ENCODE assay signal across 8 cellular contexts in the genomic region with DNA sequence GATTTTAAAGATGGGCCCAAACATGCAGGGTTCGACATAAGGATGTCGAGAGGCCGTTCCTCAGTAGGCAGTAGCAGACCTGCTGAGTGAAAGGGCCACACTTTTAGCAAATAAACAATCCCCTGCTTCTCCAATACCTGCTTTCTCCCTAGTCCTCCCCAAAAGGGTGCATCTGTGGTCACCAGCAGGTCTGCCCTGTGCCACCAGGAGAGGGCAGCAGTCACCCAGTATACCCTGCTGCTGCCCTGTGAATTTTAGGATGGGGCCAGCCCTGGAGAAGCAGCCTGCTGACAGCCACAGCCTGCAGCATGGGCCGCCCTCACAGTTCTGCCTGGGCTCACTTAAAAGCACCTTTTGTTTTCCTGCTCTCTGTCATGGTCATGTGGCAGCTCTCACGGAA. TPM values are rescaled to one million over a fixed set of nuclear protein-coding genes. Genes with fewer than 3 reads are reported as not detected.
DNase-seq lines count a peak whose midpoint lies in the region; ATAC-seq and TF ChIP-seq lines count a peak whose summit lies in the region.
"Not testable (repeated sequence)": the region's sequence is repeated elsewhere in the genome, so short reads cannot be mapped to it uniquely, and the experiment has no call there.
"Had no signal": no experiment of that assay in that cellular context is flagged by ENCODE, and none has a peak within 500 bp of the region (broad histone marks: within the 10 kb centered on the region; RNA-seq: fewer than 3 reads in every experiment).

No MANE protein-coding gene starts in this region.

- H4K20me1 ChIP-seq in hepatocyte (ENCODE audit: insufficient read depth, poor library complexity, severe bottlenecking) = not testable (repeated sequence)

- peak; percentile 59 for TF ChIP-seq CTCF in hepatocyte (IDR thresholded peaks at IDR 0.05; ENCODE audit: poor library complexity)
- TF ChIP-seq CTCF in psoas muscle (IDR thresholded peaks at IDR 0.05) = peak; percentile 63

- ATAC-seq in psoas muscle = not testable (repeated sequence)

- H3K9me3 ChIP-seq in MG63; hepatocyte (ENCODE audit: low read depth); psoas muscle: not testable (repeated sequence)

- WGBS in hepatocyte (ENCODE audit: low lambda C conversion rate, missing lambda C conversion rate) = 43% methylated on average over 5 of the region's 5 CpGs
- WGBS in psoas muscle, 3 donors = 41 to 73% (median 55%) methylated on average over 5 of the region's 5 CpGs

- not testable (repeated sequence) for H3K36me3 ChIP-seq in MG63; hepatocyte (replicated peaks; ENCODE audit: insufficient read depth, low read depth); psoas muscle (ENCODE audit: insufficient read depth in 1 of 2, low read depth in 1 of 2)

- H3K27ac ChIP-seq in hepatocyte, psoas muscle: not testable (repeated sequence)

- not testable (repeated sequence) for H3K4me3 ChIP-seq in MG63, hepatocyte, psoas muscle

- intact Hi-C loops in psoas muscle (cut with DNase I) = not testable (repeated sequence)

- H3K4me1 ChIP-seq in hepatocyte (ENCODE audit: insufficient read depth); psoas muscle: not testable (repeated sequence)

- not testable (repeated sequence) for H3K27me3 ChIP-seq in MG63; hepatocyte; psoas muscle (ENCODE audit: insufficient read depth in 3 of 3, low read length in 2 of 3)

- not testable (repeated sequence) for H2AFZ ChIP-seq in hepatocyte

- not testable (repeated sequence) for H3K4me2 ChIP-seq in hepatocyte

- H3K9me2 ChIP-seq in hepatocyte (replicated peaks; ENCODE audit: insufficient read depth) = not testable (repeated sequence)

- DNase-seq in ELR (ENCODE audit: low read depth) (peak; percentile 57), MG63 (peak; percentile 65), RKO (ENCODE audit: low spot score) (peak; percentile 55), cerebellar nuclear complex (lab: John Stamatoyannopoulos, UW) (peak; percentile 6 to 22), hepatocyte (ENCODE audit: low spot score) (peak; percentile 57), psoas muscle (peak; percentile 38 to 65)
- DNase-seq in activated CD8-positive, alpha-beta memory T cell treated with anti-CD3 and anti-CD28 coated beads, Interleukin-2, amount 50 U/mL, for 4 hours = peak; percentile 41

- H3K79me2 ChIP-seq in hepatocyte = not testable (repeated sequence)

RNA-seq across cellular contexts. Expression of a gene that starts 47.3 kb away (rescaled TPM):
- not detected in 2 replicates for total RNA-seq in MG63 (2014; rRNA removed; shearing (Covaris generic); ENCODE audit: low replicate concordance)
- not detected in 2 replicates for total RNA-seq in hepatocyte
- not detected in 2 replicates for polyA plus RNA-seq in hepatocyte
- total RNA-seq in psoas muscle = under 1 TPM in 3 of 4 donors, not detected in 1; 0.36 to 0.46 (median 0.39) TPM
- polyA plus RNA-seq in psoas muscle = under 1 TPM in 2 of 3 donors, not detected in 1; 0.13 to 0.20 TPM
- polyA plus RNA-seq: IgD-negative memory B cell had no signal

Comparison
In these comparisons a context has a peak if more than half of its experiments do, and no peak if none do; other contexts are left out.
1. DNase-seq: peak in every context shown above with its lines; median percentile 65 in MG63; 57 in ELR; 57 in hepatocyte; 55 in RKO; 52 in psoas muscle; 41 in activated CD8-positive, alpha-beta memory T cell treated with anti-CD3 and anti-CD28 coated beads, Interleukin-2, amount 50 U/mL, for 4 hours; 14 in cerebellar nuclear complex.